In the genomic region with DNA sequence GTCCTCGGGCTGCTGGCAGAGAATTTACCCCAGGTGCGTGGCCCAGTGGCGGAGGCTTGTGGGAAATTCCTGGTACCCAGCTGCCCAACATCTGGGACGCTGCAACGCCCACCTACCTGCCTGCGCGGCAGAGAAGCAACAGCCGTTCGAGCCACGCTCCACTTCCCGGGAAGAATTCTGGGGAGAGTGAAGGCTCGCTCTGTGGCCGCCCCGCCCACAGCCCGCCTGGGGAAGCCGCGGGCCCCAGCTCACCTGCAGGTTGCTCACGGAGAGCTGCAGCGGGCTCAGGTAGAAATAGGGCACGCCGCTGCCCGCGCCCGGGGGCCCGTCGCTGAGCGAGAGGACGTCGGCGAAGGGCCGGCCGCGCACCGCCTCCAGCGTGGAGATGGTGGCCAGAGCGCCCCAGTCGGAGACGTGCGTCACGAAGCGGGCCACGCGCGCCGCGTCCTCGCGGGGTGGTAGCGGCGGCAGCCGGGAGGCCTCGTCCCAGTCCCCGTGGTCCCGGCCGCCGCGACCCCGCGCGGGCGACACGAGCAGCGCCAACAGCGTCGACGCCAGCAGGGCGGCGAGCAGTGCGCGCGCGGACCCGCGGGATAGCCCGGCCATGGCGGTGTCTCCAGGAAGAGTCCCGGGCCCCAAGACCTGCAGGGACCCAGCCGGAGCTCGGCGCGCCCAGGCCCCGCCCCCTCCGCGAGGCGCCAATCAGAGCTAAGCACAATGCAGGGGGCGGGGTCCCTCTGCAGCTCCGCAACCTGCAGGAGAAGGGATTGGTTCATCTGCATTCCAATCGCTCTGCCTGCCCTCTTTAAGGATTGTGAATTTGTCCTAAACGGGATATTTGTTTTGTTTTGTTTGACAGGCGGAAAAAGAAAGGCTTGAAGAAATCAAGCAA, we compare ENCODE assay signal across 8 cellular contexts. TPM values are rescaled to one million over a fixed set of nuclear protein-coding genes. Genes with fewer than 3 reads are reported as not detected.
DNase-seq lines count a peak whose midpoint lies in the region; ATAC-seq lines count a peak whose summit lies in the region.

A gene (minus strand): TSS at position 627 of the 892 bp plus-strand sequence.

- H3K4me1 ChIP-seq in BLaER1: peaks cover 18% of the 10 kb centered on the region

- peak within 1 kb of the TSS; percentile 81 for H3K9ac ChIP-seq in BLaER1

- CTCF ChIA-PET in activated CD4-positive, alpha-beta T cell treated with anti-CD3 and anti-CD28 coated beads, Interleukin-2, amount 10 ng/mL, durations not matched to agents 7 days and 5 days (lab: Charles Lee): interaction anchor here (0.8 to 2.1 kb wide), 9 partner anchors 10 to 286 kb away, joined by 3 to 9 read pairs (median 3); no protein-coding TSS in a partner anchor

- no peaks in the 10 kb centered on the region for H3K36me3 ChIP-seq in BLaER1

- H3K4me3 Mint-ChIP-seq in activated CD4-positive, alpha-beta T cell treated with anti-CD3 and anti-CD28 coated beads, Interleukin-2, amount 10 ng/mL, durations not matched to agents 7 days and 5 days: peak within 1 kb of the TSS; percentile 79

- no peaks in the 10 kb centered on the region for H3K36me3 Mint-ChIP-seq in activated CD4-positive, alpha-beta T cell treated with anti-CD3 and anti-CD28 coated beads, Interleukin-2, amount 10 ng/mL, durations not matched to agents 7 days and 5 days (ENCODE audit: low read depth)

- H3K27ac ChIP-seq in BLaER1: peak within 1 kb of the TSS; percentile 60; the same call in 1 of the 2 replicates

- peaks cover 29% of the 10 kb centered on the region for H3K4me1 Mint-ChIP-seq in activated CD4-positive, alpha-beta T cell treated with anti-CD3 and anti-CD28 coated beads, Interleukin-2, amount 10 ng/mL, durations not matched to agents 7 days and 5 days

- peak within 1 kb of the TSS; percentile 73 for H3K27ac Mint-ChIP-seq in activated CD4-positive, alpha-beta T cell treated with anti-CD3 and anti-CD28 coated beads, Interleukin-2, amount 10 ng/mL, durations not matched to agents 7 days and 5 days

- peak within 1 kb of the TSS; percentile 98 for H3K4me2 ChIP-seq in BLaER1

- POLR2A ChIA-PET in activated CD4-positive, alpha-beta T cell treated with anti-CD3 and anti-CD28 coated beads, Interleukin-2, amount 10 ng/mL, durations not matched to agents 7 days and 5 days (lab: Charles Lee): interaction anchor here (0.5 kb wide), 1 partner anchor 672 kb away, joined by 3 read pairs; no protein-coding TSS in a partner anchor

- peak within 1 kb of the TSS; percentile 86 for H3K4me3 ChIP-seq in BLaER1

- peak; percentile 98 for ATAC-seq in GM19328 (IDR thresholded peaks at IDR 0.05; ENCODE audit: unreplicated experiment)
- ATAC-seq in HG03520 (IDR thresholded peaks at IDR 0.05; ENCODE audit: unreplicated experiment): peak; percentile 92

- no peaks in the 10 kb centered on the region for H3K27me3 ChIP-seq in BLaER1

- no peaks in the 10 kb centered on the region for H3K9me3 ChIP-seq in BLaER1

- H3K27me3 Mint-ChIP-seq in activated CD4-positive, alpha-beta T cell treated with anti-CD3 and anti-CD28 coated beads, Interleukin-2, amount 10 ng/mL, durations not matched to agents 7 days and 5 days: peaks cover 7% of the 10 kb centered on the region

- DNase-seq in NCI-H69 (lab: John Stamatoyannopoulos, UW): peak; percentile 90
- DNase-seq in activated CD4-positive, alpha-beta T cell treated with anti-CD3 and anti-CD28 coated beads, Interleukin-2, amount 10 ng/mL, durations not matched to agents 7 days and 5 days: peak; percentile 91
- peak; percentile 28 for DNase-seq in cortex of kidney (lab: John Stamatoyannopoulos, UW)
- DNase-seq in left kidney (ENCODE audit: low read depth, low spot score): peak; percentile 98
- DNase-seq in stimulated activated CD4-positive, alpha-beta T cell treated with anti-CD3 and anti-CD28 coated beads, Interleukin-2, amount 100 ng/mL, for 24 hours: peak; percentile 91 to 94

- no peaks in the 10 kb centered on the region; the same call in 1 of the 2 replicates for H4K20me1 ChIP-seq in BLaER1

- no peaks in the 10 kb centered on the region for H3K9me3 Mint-ChIP-seq in activated CD4-positive, alpha-beta T cell treated with anti-CD3 and anti-CD28 coated beads, Interleukin-2, amount 10 ng/mL, durations not matched to agents 7 days and 5 days

RNA-seq across cellular contexts. Expression of the gene that starts here (rescaled TPM):
- total RNA-seq in activated CD4-positive, alpha-beta T cell treated with anti-CD3 and anti-CD28 coated beads, Interleukin-2, amount 10 ng/mL, durations not matched to agents 7 days and 5 days: 1 to 10 TPM; 8.0 to 8.2 TPM

Comparison
In these comparisons a context has a peak if more than half of its experiments do, and no peak if none do; other contexts are left out.
1. Peak in every context shown above with its lines: DNase-seq, ATAC-seq, H3K4me3 ChIP-seq and H3K27ac ChIP-seq.
2. DNase-seq: peak in every context shown above with its lines; median percentile 98 in left kidney; 92 in stimulated activated CD4-positive, alpha-beta T cell treated with anti-CD3 and anti-CD28 coated beads, Interleukin-2, amount 100 ng/mL, for 24 hours; 91 in activated CD4-positive, alpha-beta T cell treated with anti-CD3 and anti-CD28 coated beads, Interleukin-2, amount 10 ng/mL, durations not matched to agents 7 days and 5 days; 90 in NCI-H69; 28 in cortex of kidney.